Comparison of ENCODE assay signal across 15 cellular contexts in genomic region chr16:56107944-56108583, GRCh38.
DNase-seq lines count a peak whose midpoint lies in the region; ATAC-seq and TF ChIP-seq lines count a peak whose summit lies in the region.
"Had no signal": no experiment of that assay in that cellular context is flagged by ENCODE, and none has a peak within 500 bp of the region (broad histone marks: within the 10 kb centered on the region; RNA-seq: fewer than 3 reads in every experiment).

No MANE protein-coding gene starts in this region.

- no peaks in the 10 kb centered on the region for H3K36me3 Mint-ChIP-seq in stimulated activated naive B cell treated with anti-CD40 and anti-IgM and Interleukin-4, amounts not matched to agents 10 μg/mL and 1 μg/mL and 100 μg/mL, for 72 hours

- peak; percentile 53 to 54 for ATAC-seq in right cardiac atrium
- no peak for ATAC-seq in stimulated activated naive B cell treated with anti-CD40 and anti-IgM and Interleukin-4, amounts not matched to agents 10 μg/mL and 1 μg/mL and 100 μg/mL, for 72 hours (replicated peaks)
- ATAC-seq: stimulated activated naive CD8-positive, alpha-beta T cell treated with anti-CD3 and anti-CD28 coated beads, Interleukin-15, amount 100 ng/mL, for 72 hours had no signal

- H3K4me1 Mint-ChIP-seq in stimulated activated naive B cell treated with anti-CD40 and anti-IgM and Interleukin-4, amounts not matched to agents 10 μg/mL and 1 μg/mL and 100 μg/mL, for 72 hours = no peaks in the 10 kb centered on the region
- H3K4me1 Mint-ChIP-seq: stimulated activated naive CD8-positive, alpha-beta T cell treated with anti-CD3 and anti-CD28 coated beads, Interleukin-15, amount 100 ng/mL, for 72 hours had no signal

- DNase-seq in Ammon's horn (ENCODE audit: low spot score) (peak; percentile 90), NCI-H1092 (lab: John Stamatoyannopoulos, UW) (peak; percentile 73), NCI-H69 (lab: John Stamatoyannopoulos, UW) (peak; percentile 81), right cardiac atrium (no peak), NCI-H82 (lab: John Stamatoyannopoulos, UW) (no peak), tibial artery (no peak)
- no peak for DNase-seq in NK-92 treated with Interleukin-12 subunit alpha and Interleukin-12 subunit beta, amount 100 ng/mL, for 24 hours (lab: John Stamatoyannopoulos, UW)
- no peak for DNase-seq in stimulated activated naive B cell treated with anti-CD40 and anti-IgM and Interleukin-4, amounts not matched to agents 10 μg/mL and 1 μg/mL and 100 μg/mL, for 72 hours
- DNase-seq: activated CD4-positive, CD25-positive, alpha-beta regulatory T cell; activated gamma-delta T cell; erythroblast; stimulated activated naive CD8-positive, alpha-beta T cell treated with anti-CD3 and anti-CD28 coated beads, Interleukin-15, amount 100 ng/mL, for 72 hours had no signal

- intact Hi-C loops in right cardiac atrium (cut with DNase I) (loop anchor here in 2 of 4 donors (10.0 kb wide), 2 partner anchors 153 to 207 kb away; no protein-coding TSS in a partner anchor), tibial artery (cut with DNase I; ENCODE audit: low total_unique reads) (no loop called here)

- H3K4me1 ChIP-seq in right cardiac atrium (ENCODE audit: control insufficient read depth, insufficient read depth, low read length) (peaks cover under 1% of the 10 kb centered on the region), tibial artery (peaks cover 0 to 8% (median 4%) of the 10 kb centered on the region in 4 donors)
- H3K4me1 ChIP-seq: ascending aorta had no signal

- no peak overlapping the region for H3K27ac Mint-ChIP-seq in stimulated activated naive B cell treated with anti-CD40 and anti-IgM and Interleukin-4, amounts not matched to agents 10 μg/mL and 1 μg/mL and 100 μg/mL, for 72 hours
- H3K27ac Mint-ChIP-seq: dendritic cell treated with granulocyte-macrophage colony-stimulating factor and Interleukin-4, amounts not matched to agents 40 ng/mL and 50 ng/mL, for 4 days; stimulated activated naive CD8-positive, alpha-beta T cell treated with anti-CD3 and anti-CD28 coated beads, Interleukin-15, amount 100 ng/mL, for 72 hours; T-helper 1 cell treated with Interleukin-12 subunit alpha and Interleukin-12 subunit beta and Interleukin-4 antibody, amounts not matched to agents 30 μg/mL and 1 μg/mL, for 36 hours had no signal

- no peaks in the 10 kb centered on the region for H3K27me3 ChIP-seq in right cardiac atrium (ENCODE audit: control insufficient read depth, insufficient read depth)
- H3K27me3 ChIP-seq in tibial artery = no peaks in the 10 kb centered on the region
- H3K27me3 ChIP-seq: ascending aorta had no signal

- 21% methylated on average over 2 of the region's 2 CpGs for WGBS in right cardiac atrium

- H3K9me3 ChIP-seq in right cardiac atrium (ENCODE audit: control insufficient read depth, low read length) = no peaks in the 10 kb centered on the region
- no peaks in the 10 kb centered on the region for H3K9me3 ChIP-seq in tibial artery
- H3K9me3 ChIP-seq: ascending aorta had no signal

- H3K36me3 ChIP-seq in tibial artery = no peaks in the 10 kb centered on the region
- H3K36me3 ChIP-seq: ascending aorta had no signal

- H3K4me3 ChIP-seq in right cardiac atrium (ENCODE audit: low read length) (no peak overlapping the region), tibial artery (no peak overlapping the region)
- H3K4me3 ChIP-seq: ascending aorta had no signal

- peaks cover 17 to 21% of the 10 kb centered on the region in 2 donors for H3K27me3 Mint-ChIP-seq in stimulated activated naive B cell treated with anti-CD40 and anti-IgM and Interleukin-4, amounts not matched to agents 10 μg/mL and 1 μg/mL and 100 μg/mL, for 72 hours

- no peak for TF ChIP-seq CTCF in tibial artery (IDR thresholded peaks at IDR 0.05)

- peak overlapping the region; percentile 76 for H3K27ac ChIP-seq in right cardiac atrium (ENCODE audit: low read length)
- H3K27ac ChIP-seq in tibial artery = no peak overlapping the region
- H3K27ac ChIP-seq: ascending aorta had no signal

- H3K9me3 Mint-ChIP-seq in stimulated activated naive B cell treated with anti-CD40 and anti-IgM and Interleukin-4, amounts not matched to agents 10 μg/mL and 1 μg/mL and 100 μg/mL, for 72 hours = no peaks in the 10 kb centered on the region
- H3K9me3 Mint-ChIP-seq: dendritic cell treated with granulocyte-macrophage colony-stimulating factor and Interleukin-4, amounts not matched to agents 40 ng/mL and 50 ng/mL, for 4 days; stimulated activated naive CD8-positive, alpha-beta T cell treated with anti-CD3 and anti-CD28 coated beads, Interleukin-15, amount 100 ng/mL, for 72 hours; T-helper 1 cell treated with Interleukin-12 subunit alpha and Interleukin-12 subunit beta and Interleukin-4 antibody, amounts not matched to agents 30 μg/mL and 1 μg/mL, for 36 hours had no signal

- no peak overlapping the region for H3K4me3 Mint-ChIP-seq in stimulated activated naive B cell treated with anti-CD40 and anti-IgM and Interleukin-4, amounts not matched to agents 10 μg/mL and 1 μg/mL and 100 μg/mL, for 72 hours
- H3K4me3 Mint-ChIP-seq: dendritic cell treated with granulocyte-macrophage colony-stimulating factor and Interleukin-4, amounts not matched to agents 40 ng/mL and 50 ng/mL, for 4 days; stimulated activated naive CD8-positive, alpha-beta T cell treated with anti-CD3 and anti-CD28 coated beads, Interleukin-15, amount 100 ng/mL, for 72 hours; T-helper 1 cell treated with Interleukin-12 subunit alpha and Interleukin-12 subunit beta and Interleukin-4 antibody, amounts not matched to agents 30 μg/mL and 1 μg/mL, for 36 hours had no signal

Comparison
In these comparisons a context has a peak if more than half of its experiments do, and no peak if none do; other contexts are left out.
1. DNase-seq: peak in Ammon's horn (single experiment), NCI-H1092 (single experiment) and NCI-H69 (single experiment); none in right cardiac atrium (0 of 3), NK-92 treated with Interleukin-12 subunit alpha and Interleukin-12 subunit beta, amount 100 ng/mL, for 24 hours (single experiment), stimulated activated naive B cell treated with anti-CD40 and anti-IgM and Interleukin-4, amounts not matched to agents 10 μg/mL and 1 μg/mL and 100 μg/mL, for 72 hours (single experiment), NCI-H82 (single experiment) and tibial artery (0 of 2).
2. ATAC-seq: peak in right cardiac atrium (2 of 2); none in stimulated activated naive B cell treated with anti-CD40 and anti-IgM and Interleukin-4, amounts not matched to agents 10 μg/mL and 1 μg/mL and 100 μg/mL, for 72 hours (0 of 2).